Comparison of ENCODE assay signal across 8 cellular contexts in genomic region chr1:201447911-201448871, GRCh38. TPM values are rescaled to one million over a fixed set of nuclear protein-coding genes. Genes with fewer than 3 reads are reported as not detected.
DNase-seq lines count a peak whose midpoint lies in the region; ATAC-seq, FAIRE-seq and TF ChIP-seq lines count a peak whose summit lies in the region.

No MANE protein-coding gene starts in this region.

- FAIRE-seq in astrocyte (lab: Jason Lieb, UNC): no peak

- no peak overlapping the region for H3K4me3 Mint-ChIP-seq in CD4-positive, CD25-positive, alpha-beta regulatory T cell
- peak overlapping the region; percentile 30 for H3K4me3 Mint-ChIP-seq in astrocyte (ENCODE audit: unreplicated experiment)

- H4K20me1 ChIP-seq in KMS-11 (ENCODE audit: insufficient read depth): no peaks in the 10 kb centered on the region
- H4K20me1 ChIP-seq in astrocyte (ENCODE audit: insufficient read depth, low read length): no peaks in the 10 kb centered on the region

- H3K9me3 Mint-ChIP-seq in CD4-positive, CD25-positive, alpha-beta regulatory T cell: peaks cover 0 to 1% (median 0%) of the 10 kb centered on the region in 7 donors
- no peaks in the 10 kb centered on the region for H3K9me3 Mint-ChIP-seq in astrocyte (ENCODE audit: unreplicated experiment)

- intact Hi-C loops in gastrocnemius medialis (cut with DNase I; ENCODE audit: low total_unique reads): loop anchor here (1.0 kb wide), 3 partner anchors 15 to 65 kb away; no protein-coding TSS in a partner anchor

- no peak overlapping the region for H3K27ac ChIP-seq in CD4-positive, CD25-positive, alpha-beta regulatory T cell (ENCODE audit: insufficient read depth, low read length, poor library complexity, severe bottlenecking)
- no peak overlapping the region for H3K27ac ChIP-seq in KMS-11
- H3K27ac ChIP-seq in astrocyte (ENCODE audit: low read depth, low read length): no peak overlapping the region
- peak overlapping the region; percentile 27 to 58 (median 46) for H3K27ac ChIP-seq in gastrocnemius medialis

- H3K9ac ChIP-seq in KMS-11: no peak overlapping the region
- H3K9ac ChIP-seq in astrocyte (ENCODE audit: low read length): peak overlapping the region; percentile 17

- H2AFZ ChIP-seq in KMS-11 (ENCODE audit: low read depth) (peak overlapping the region; percentile 49), astrocyte (ENCODE audit: low read depth, low read length) (peak overlapping the region; percentile 50)

- H3K36me3 ChIP-seq in CD4-positive, CD25-positive, alpha-beta regulatory T cell (ENCODE audit: control insufficient read depth, insufficient read depth, low read length): no peaks in the 10 kb centered on the region
- H3K36me3 ChIP-seq in KMS-11 (ENCODE audit: insufficient read depth) (no peaks in the 10 kb centered on the region), astrocyte (ENCODE audit: insufficient read depth, low read length) (no peaks in the 10 kb centered on the region), gastrocnemius medialis (no peaks in the 10 kb centered on the region)

- no peaks in the 10 kb centered on the region for H3K79me2 ChIP-seq in KMS-11 (ENCODE audit: insufficient read depth, low read depth)
- no peaks in the 10 kb centered on the region for H3K79me2 ChIP-seq in astrocyte (ENCODE audit: insufficient read depth, low read length)

- H3K4me2 ChIP-seq in KMS-11 (no peak overlapping the region; the same call in 1 of the 2 replicates), astrocyte (ENCODE audit: low read length) (peak overlapping the region; percentile 20)

- in situ Hi-C loops in gastrocnemius medialis (cut with MboI; ENCODE audit: low sequenced_read_pairs in 4 of 4): loop anchor here (5.0 to 10.0 kb wide), 3 partner anchors 34 to 67 kb away; no protein-coding TSS in a partner anchor

- H3K4me1 ChIP-seq in CD4-positive, CD25-positive, alpha-beta regulatory T cell (ENCODE audit: control insufficient read depth, insufficient read depth, low read length, poor library complexity, severe bottlenecking): peaks cover 4% of the 10 kb centered on the region
- H3K4me1 ChIP-seq in KMS-11 (ENCODE audit: low read depth, poor library complexity, severe bottlenecking) (peaks cover 9% of the 10 kb centered on the region), astrocyte (ENCODE audit: insufficient read depth, low read length) (peaks cover 42% of the 10 kb centered on the region), gastrocnemius medialis (peaks cover 21 to 25% of the 10 kb centered on the region in 2 donors)

- TF ChIP-seq CTCF in KMS-11 (conservative IDR thresholded peaks at IDR 0.05; ENCODE audit: low read depth, low read length) (peak; percentile 94), astrocyte (IDR thresholded peaks at IDR 0.05; ENCODE audit: insufficient read depth, low read depth, low read length) (peak; percentile 67), gastrocnemius medialis (IDR thresholded peaks at IDR 0.05 in 4 of 5, conservative IDR thresholded peaks at IDR 0.05 in 1 of 5) (peak; percentile 75 to 96 (median 95))

- peaks cover 2 to 6% (median 5%) of the 10 kb centered on the region in 4 donors for H3K4me1 Mint-ChIP-seq in CD4-positive, CD25-positive, alpha-beta regulatory T cell
- peaks cover 52% of the 10 kb centered on the region for H3K4me1 Mint-ChIP-seq in astrocyte (ENCODE audit: low read depth, unreplicated experiment)

- no peaks in the 10 kb centered on the region for H3K27me3 ChIP-seq in CD4-positive, CD25-positive, alpha-beta regulatory T cell (ENCODE audit: control insufficient read depth, insufficient read depth, low read length)
- no peaks in the 10 kb centered on the region for H3K27me3 ChIP-seq in KMS-11 (ENCODE audit: insufficient read depth, low read depth)
- no peaks in the 10 kb centered on the region for H3K27me3 ChIP-seq in astrocyte (ENCODE audit: insufficient read depth, low read length)
- H3K27me3 ChIP-seq in gastrocnemius medialis: no peaks in the 10 kb centered on the region

- no peak overlapping the region for H3K4me3 ChIP-seq in CD4-positive, CD25-positive, alpha-beta regulatory T cell (ENCODE audit: low read depth, low read length)
- H3K4me3 ChIP-seq in KMS-11 (IDR thresholded peaks at IDR 0.05; ENCODE audit: insufficient read depth, low read depth, low read length) (no peak overlapping the region), astrocyte (ENCODE audit: insufficient read depth, low read depth, low read length) (no peak overlapping the region), gastrocnemius medialis (no peak overlapping the region)

- ATAC-seq in CD4-positive, CD25-positive, alpha-beta regulatory T cell (ENCODE audit: low read depth in 2 of 2): peak; percentile 85 to 86
- ATAC-seq in GM21423 (IDR thresholded peaks at IDR 0.05; ENCODE audit: unreplicated experiment) (peak; percentile 82), gastrocnemius medialis (peak; percentile 78 to 93)

- peak; percentile 11 to 80 (median 34) for DNase-seq in CD4-positive, CD25-positive, alpha-beta regulatory T cell
- DNase-seq in T follicular helper cell (ENCODE audit: low read depth) (peak; percentile 33), astrocyte (ENCODE audit: low read depth) (peak; percentile 66), hypothalamus (lab: John Stamatoyannopoulos, UW) (peak in 46 of 51 donors; percentile 30 to 93 (median 74)), gastrocnemius medialis (peak; percentile 61 to 80), AML-193 (lab: John Stamatoyannopoulos, UW) (no peak)

- H3K36me3 Mint-ChIP-seq in CD4-positive, CD25-positive, alpha-beta regulatory T cell: peaks cover 3% of the 10 kb centered on the region
- no peaks in the 10 kb centered on the region for H3K36me3 Mint-ChIP-seq in astrocyte (ENCODE audit: low read depth, unreplicated experiment)

- H3K27ac Mint-ChIP-seq in CD4-positive, CD25-positive, alpha-beta regulatory T cell: no peak overlapping the region
- H3K27ac Mint-ChIP-seq in astrocyte (ENCODE audit: unreplicated experiment): peak overlapping the region; percentile 84

- H3K27me3 Mint-ChIP-seq in CD4-positive, CD25-positive, alpha-beta regulatory T cell: peaks cover 32% of the 10 kb centered on the region
- no peaks in the 10 kb centered on the region for H3K27me3 Mint-ChIP-seq in astrocyte (ENCODE audit: low read depth, unreplicated experiment)

- TF ChIP-seq POLR2A in gastrocnemius medialis (IDR thresholded peaks at IDR 0.05): no peak

- H3K9me3 ChIP-seq in CD4-positive, CD25-positive, alpha-beta regulatory T cell (ENCODE audit: control insufficient read depth in 2 of 2, low read length in 2 of 2): no peaks in the 10 kb centered on the region
- H3K9me3 ChIP-seq in astrocyte (ENCODE audit: insufficient read depth, low read depth, low read length) (no peaks in the 10 kb centered on the region), gastrocnemius medialis (no peaks in the 10 kb centered on the region)

RNA-seq across cellular contexts. Expression of gene PHLDA3, which starts 20.8 kb away (rescaled TPM):
- 2.1 TPM for total RNA-seq in CD4-positive, CD25-positive, alpha-beta regulatory T cell
- polyA plus RNA-seq in CD4-positive, CD25-positive, alpha-beta regulatory T cell: 1 to 10 TPM in 2 of 4 donors, under 1 TPM in 2; 0.62 to 2.1 (median 1.1) TPM
- total RNA-seq in astrocyte: 150 and 152 TPM in 2 replicates
- total RNA-seq in gastrocnemius medialis: 10 to 100 TPM in 3 of 4 donors, 1 to 10 TPM in 1; 7.4 to 91.8 (median 62.7) TPM

RNA-seq across cellular contexts. Expression of gene TNNI1, which starts 26.7 kb away (rescaled TPM):
- total RNA-seq in CD4-positive, CD25-positive, alpha-beta regulatory T cell: not detected
- not detected for polyA plus RNA-seq in CD4-positive, CD25-positive, alpha-beta regulatory T cell
- total RNA-seq in astrocyte (3.0 and 3.2 TPM in 2 replicates), gastrocnemius medialis (1,000 to 10,000 TPM in 2 of 4 donors, 100 to 1,000 TPM in 2; 304 to 3,604 (median 1,823) TPM)

RNA-seq across cellular contexts. Expression of gene LAD1, which starts 49.1 kb away (rescaled TPM):
- not detected for total RNA-seq in CD4-positive, CD25-positive, alpha-beta regulatory T cell
- not detected for polyA plus RNA-seq in CD4-positive, CD25-positive, alpha-beta regulatory T cell
- total RNA-seq in astrocyte (0.29 and 1.2 TPM in 2 replicates), gastrocnemius medialis (1 to 10 TPM in 2 of 4 donors, under 1 TPM in 2; 0.25 to 6.2 (median 0.92) TPM)

RNA-seq across cellular contexts. Expression of gene CSRP1, which starts 58.7 kb away (rescaled TPM):
- 63.8 TPM for total RNA-seq in CD4-positive, CD25-positive, alpha-beta regulatory T cell
- 100 to 1,000 TPM in 1 of 4 donors, 10 to 100 TPM in 3; 70.7 to 115 (median 84.7) TPM for polyA plus RNA-seq in CD4-positive, CD25-positive, alpha-beta regulatory T cell
- total RNA-seq in astrocyte (289 and 317 TPM in 2 replicates), gastrocnemius medialis (10 to 100 TPM; 22.7 to 91.1 (median 68.9) TPM)

Comparison
In these comparisons a context has a peak if more than half of its experiments do, and no peak if none do; other contexts are left out.
1. DNase-seq: peak in CD4-positive, CD25-positive, alpha-beta regulatory T cell (3 of 3), T follicular helper cell (single experiment), astrocyte (single experiment), hypothalamus (46 of 51) and gastrocnemius medialis (2 of 2); none in AML-193 (0 of 2).
2. H3K27ac ChIP-seq: peak in gastrocnemius medialis (4 of 4); none in CD4-positive, CD25-positive, alpha-beta regulatory T cell (single experiment), KMS-11 (single experiment) and astrocyte (single experiment).
3. RNA of gene TNNI1, which starts 26.7 kb away (total RNA-seq): 304 to 3,604 TPM in gastrocnemius medialis; 3.0 to 3.2 TPM in astrocyte and not detected in CD4-positive, CD25-positive, alpha-beta regulatory T cell (single experiment); every median in the first group is over 10 times any median in the second.
4. Peak in every context shown above with its lines, with median percentiles within 50 percentile points of each other: ATAC-seq and CTCF ChIP-seq.